Comparison of ENCODE assay signal across 19 cellular contexts in genomic region chr7:34130558-34131285, GRCh38.
"Had no signal": no experiment of that assay in that cellular context is flagged by ENCODE, and none has a peak within 500 bp of the region (broad histone marks: within the 10 kb centered on the region; RNA-seq: fewer than 3 reads in every experiment).

No MANE protein-coding gene starts in this region.

- H3K27ac ChIP-seq: brain microvascular endothelial cell, epithelial cell of prostate, stomach, thoracic aorta, uterus had no signal

- H3K36me3 ChIP-seq: brain microvascular endothelial cell, stomach, thoracic aorta, uterus had no signal

- H3K4me3 ChIP-seq: stomach, thoracic aorta, uterus had no signal

- H3K27me3 ChIP-seq: brain microvascular endothelial cell, stomach, uterus had no signal

- DNase-seq: activated CD4-positive, alpha-beta T cell treated with anti-CD3 and anti-CD28 coated beads, Interleukin-2, amount 50 U/mL, for 4 hours; activated CD8-positive, alpha-beta memory T cell treated with anti-CD3 and anti-CD28 coated beads, Interleukin-2, amount 10 ng/mL, durations not matched to agents 7 days and 5 days; activated effector memory CD4-positive, alpha-beta T cell treated with Interleukin-2 at 50 U/mL for 16 hours; activated T-cell treated with anti-CD3 and anti-CD28 coated beads, Interleukin-2, amount 50 U/mL, for 24 hours; brain microvascular endothelial cell; cerebellar nuclear complex; effector memory CD8-positive, alpha-beta T cell; hippocampal formation; kidney glomerular epithelial cell; occipital lobe; stimulated activated CD4-positive, alpha-beta T cell treated with anti-CD3 and anti-CD28 coated beads, Interleukin-15, amount 100 ng/mL, for 24 hours; stimulated activated CD4-positive, alpha-beta T cell treated with anti-CD3 and anti-CD28 coated beads, Interleukin-4, amount 100 ng/mL, for 24 hours; stomach; T-helper 17 cell; uterus had no signal

- H3K4me1 ChIP-seq: uterus had no signal

- H3K9me3 ChIP-seq: uterus had no signal

- ATAC-seq: activated CD4-positive, CD25-positive, alpha-beta regulatory T cell treated with anti-CD3 and anti-CD28 coated beads, Interleukin-2, amount 50 U/mL, for 24 hours; activated CD8-positive, alpha-beta memory T cell treated with anti-CD3 and anti-CD28 coated beads, Interleukin-2, amount 10 ng/mL, durations not matched to agents 7 days and 5 days; effector memory CD8-positive, alpha-beta T cell; natural killer cell treated with Interleukin-12 subunit alpha and Interleukin-12 subunit beta and Interleukin-15 and Interleukin-18, amount 100 ng/mL, for 72 hours; T-helper 17 cell had no signal
